ENCODE assay signal across 12 cellular contexts in the genomic region with DNA sequence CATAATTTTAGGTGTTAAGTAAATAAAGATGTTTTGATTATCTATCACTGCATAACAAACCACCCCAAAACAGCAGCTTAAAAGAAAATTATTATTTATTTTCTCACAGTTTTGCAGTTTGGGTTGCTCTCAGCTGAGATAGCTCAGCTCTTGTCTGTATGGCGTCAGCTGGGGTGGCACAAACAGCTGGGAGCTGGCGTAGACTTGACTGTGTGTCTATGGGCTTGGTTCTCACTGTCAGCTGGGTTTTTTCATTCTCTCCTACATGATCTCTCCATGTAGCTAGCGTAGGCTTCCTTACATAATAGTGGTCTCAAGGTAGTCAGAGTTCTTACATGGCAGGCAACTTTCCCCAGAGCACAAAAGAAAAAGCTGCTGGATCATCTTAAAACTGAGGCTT. TPM values are rescaled to one million over a fixed set of nuclear protein-coding genes. Genes with fewer than 3 reads are reported as not detected.
"Had no signal": no experiment of that assay in that cellular context is flagged by ENCODE, and none has a peak within 500 bp of the region (broad histone marks: within the 10 kb centered on the region; RNA-seq: fewer than 3 reads in every experiment).

No MANE protein-coding gene starts in this region.

- H3K9me3 ChIP-seq: HAP-1 had no signal

- H3K36me3 ChIP-seq: HAP-1 had no signal

- FAIRE-seq: H1, H54 had no signal

- H3K27ac ChIP-seq: GM23248 had no signal

- H3K9ac ChIP-seq: GM23248 had no signal

- ATAC-seq: GM23338, HCT116 had no signal

- H3K4me2 ChIP-seq: GM23338 had no signal

- DNase-seq: GM23248, GOT3, H7, H9, HCEC 1CT, HFFc6 had no signal

- H3K4me3 ChIP-seq: GM23248, GM23338, HAP-1 had no signal

- H2AFZ ChIP-seq: GM23248, GM23338 had no signal

- H3K4me1 ChIP-seq: HAP-1 had no signal

RNA-seq across cellular contexts. Expression of a gene that starts 6.5 kb away (rescaled TPM):
- total RNA-seq: HFFc6 had no signal

RNA-seq across cellular contexts. Expression of a gene that starts 12.0 kb away (rescaled TPM):
- total RNA-seq: GM23248, GM23338, H1, H4, H7, HFFc6 had no signal
- polyA plus RNA-seq: GM23248, GM23338 had no signal

RNA-seq across cellular contexts. Expression of a gene that starts 34.6 kb away (rescaled TPM):
- total RNA-seq: GM23248, H7, H9 had no signal
